2 cellular contexts compared by ENCODE assay signal in the genomic region with DNA sequence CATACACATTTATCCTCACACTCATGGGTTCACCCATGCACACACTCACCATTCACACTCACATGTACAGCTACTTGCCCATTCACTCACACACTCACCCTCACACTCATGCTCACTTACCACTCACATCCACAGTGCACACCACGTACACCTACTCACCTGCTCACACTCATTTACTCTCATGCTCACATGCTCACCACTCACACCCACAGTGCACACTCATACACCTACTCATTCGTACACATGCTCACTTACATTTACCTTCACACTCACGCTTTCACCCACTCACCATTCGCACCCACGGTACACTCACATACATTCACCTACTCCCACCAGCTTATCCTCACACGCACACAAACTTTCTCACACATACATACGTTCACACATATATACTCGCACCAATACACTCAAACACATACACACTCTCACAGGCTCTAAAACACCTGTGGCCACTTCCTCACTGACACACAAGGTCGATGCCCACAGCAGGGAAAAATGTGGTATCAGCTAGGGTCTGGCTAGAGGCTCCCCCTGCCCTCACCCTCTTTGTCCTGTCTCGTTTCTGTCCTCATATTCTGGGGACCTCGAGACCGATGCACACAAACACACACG.
A peak's percentile ranks its signal among the peaks of the same experiment; 100 is the strongest.
TF ChIP-seq lines count a peak whose summit lies in the region.

No MANE protein-coding gene starts in this region.

TF ChIP-seq in HEK293, 187 proteins besides CTCF, POLR2A, EP300 and RAD21:
- no peak for TF ChIP-seq ZNF324 (tag by site-specific recombination; IDR thresholded peaks at IDR 0.05)
- TF ChIP-seq ZNF394 (tag by site-specific recombination; IDR thresholded peaks at IDR 0.05; ENCODE audit: borderline replicate concordance) = no peak
- TF ChIP-seq ZNF311 (tag by site-specific recombination; IDR thresholded peaks at IDR 0.05; ENCODE audit: borderline replicate concordance) = 0 out of 2 replicates have a peak, but pooled peaks have one; percentile 17
- no peak for TF ChIP-seq GLI2 (tag by site-specific recombination; IDR thresholded peaks at IDR 0.05; ENCODE audit: borderline replicate concordance, low read depth)
- TF ChIP-seq, protein P1, sequence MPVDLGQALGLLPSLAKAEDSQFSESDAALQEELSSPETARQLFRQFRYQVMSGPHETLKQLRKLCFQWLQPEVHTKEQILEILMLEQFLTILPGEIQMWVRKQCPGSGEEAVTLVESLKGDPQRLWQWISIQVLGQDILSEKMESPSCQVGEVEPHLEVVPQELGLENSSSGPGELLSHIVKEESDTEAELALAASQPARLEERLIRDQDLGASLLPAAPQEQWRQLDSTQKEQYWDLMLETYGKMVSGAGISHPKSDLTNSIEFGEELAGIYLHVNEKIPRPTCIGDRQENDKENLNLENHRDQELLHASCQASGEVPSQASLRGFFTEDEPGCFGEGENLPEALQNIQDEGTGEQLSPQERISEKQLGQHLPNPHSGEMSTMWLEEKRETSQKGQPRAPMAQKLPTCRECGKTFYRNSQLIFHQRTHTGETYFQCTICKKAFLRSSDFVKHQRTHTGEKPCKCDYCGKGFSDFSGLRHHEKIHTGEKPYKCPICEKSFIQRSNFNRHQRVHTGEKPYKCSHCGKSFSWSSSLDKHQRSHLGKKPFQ (tag by site-specific recombination; IDR thresholded peaks at IDR 0.05) = peak; percentile 84
- TF ChIP-seq ZNF157 (tag by site-specific recombination; IDR thresholded peaks at IDR 0.05) = no peak
- peak; percentile 94 for TF ChIP-seq EGR2 (tag by site-specific recombination; IDR thresholded peaks at IDR 0.05; ENCODE audit: low read depth)
- TF ChIP-seq, protein P2, sequence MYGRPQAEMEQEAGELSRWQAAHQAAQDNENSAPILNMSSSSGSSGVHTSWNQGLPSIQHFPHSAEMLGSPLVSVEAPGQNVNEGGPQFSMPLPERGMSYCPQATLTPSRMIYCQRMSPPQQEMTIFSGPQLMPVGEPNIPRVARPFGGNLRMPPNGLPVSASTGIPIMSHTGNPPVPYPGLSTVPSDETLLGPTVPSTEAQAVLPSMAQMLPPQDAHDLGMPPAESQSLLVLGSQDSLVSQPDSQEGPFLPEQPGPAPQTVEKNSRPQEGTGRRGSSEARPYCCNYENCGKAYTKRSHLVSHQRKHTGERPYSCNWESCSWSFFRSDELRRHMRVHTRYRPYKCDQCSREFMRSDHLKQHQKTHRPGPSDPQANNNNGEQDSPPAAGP (tag by site-specific recombination; IDR thresholded peaks at IDR 0.05) = no peak
- no peak for TF ChIP-seq SETDB1 (IDR thresholded peaks at IDR 0.05; ENCODE audit: insufficient read length, low read length)
- peak; percentile 98 for TF ChIP-seq ZFHX2 (tag by site-specific recombination; conservative IDR thresholded peaks at IDR 0.05)
- TF ChIP-seq, protein P3, sequence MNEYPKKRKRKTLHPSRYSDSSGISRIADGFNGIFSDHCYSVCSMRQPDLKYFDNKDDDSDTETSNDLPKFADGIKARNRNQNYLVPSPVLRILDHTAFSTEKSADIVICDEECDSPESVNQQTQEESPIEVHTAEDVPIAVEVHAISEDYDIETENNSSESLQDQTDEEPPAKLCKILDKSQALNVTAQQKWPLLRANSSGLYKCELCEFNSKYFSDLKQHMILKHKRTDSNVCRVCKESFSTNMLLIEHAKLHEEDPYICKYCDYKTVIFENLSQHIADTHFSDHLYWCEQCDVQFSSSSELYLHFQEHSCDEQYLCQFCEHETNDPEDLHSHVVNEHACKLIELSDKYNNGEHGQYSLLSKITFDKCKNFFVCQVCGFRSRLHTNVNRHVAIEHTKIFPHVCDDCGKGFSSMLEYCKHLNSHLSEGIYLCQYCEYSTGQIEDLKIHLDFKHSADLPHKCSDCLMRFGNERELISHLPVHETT (tag by site-specific recombination; IDR thresholded peaks at IDR 0.05) = no peak
- TF ChIP-seq SCRT2 (tag by site-specific recombination; IDR thresholded peaks at IDR 0.05) = peak; percentile 54
- TF ChIP-seq HOXA7 (CRISPR knock-in tag; IDR thresholded peaks at IDR 0.05; ENCODE audit: borderline replicate concordance) = no peak
- TF ChIP-seq YY1 (tag by site-specific recombination; IDR thresholded peaks at IDR 0.05) = no peak
- TF ChIP-seq ZNF169 (tag by site-specific recombination; IDR thresholded peaks at IDR 0.05) = peak; percentile 46; the same call in 1 of the 2 replicates
- no peak for TF ChIP-seq ZFP41 (tag by site-specific recombination; IDR thresholded peaks at IDR 0.05; ENCODE audit: borderline replicate concordance)
- TF ChIP-seq PRDM1 (tag by site-specific recombination; IDR thresholded peaks at IDR 0.05) = peak; percentile 88

TF ChIP-seq in GM12878, 131 proteins besides CTCF, POLR2A, EP300 and RAD21:
- no peak for TF ChIP-seq NFYA (IDR thresholded peaks at IDR 0.05; ENCODE audit: borderline replicate concordance, low read depth, low read length)
- TF ChIP-seq FOXK2 (IDR thresholded peaks at IDR 0.05) = peak; percentile 19; the same call in 1 of the 2 replicates
